8 cellular contexts compared by ENCODE assay signal in the genomic region with DNA sequence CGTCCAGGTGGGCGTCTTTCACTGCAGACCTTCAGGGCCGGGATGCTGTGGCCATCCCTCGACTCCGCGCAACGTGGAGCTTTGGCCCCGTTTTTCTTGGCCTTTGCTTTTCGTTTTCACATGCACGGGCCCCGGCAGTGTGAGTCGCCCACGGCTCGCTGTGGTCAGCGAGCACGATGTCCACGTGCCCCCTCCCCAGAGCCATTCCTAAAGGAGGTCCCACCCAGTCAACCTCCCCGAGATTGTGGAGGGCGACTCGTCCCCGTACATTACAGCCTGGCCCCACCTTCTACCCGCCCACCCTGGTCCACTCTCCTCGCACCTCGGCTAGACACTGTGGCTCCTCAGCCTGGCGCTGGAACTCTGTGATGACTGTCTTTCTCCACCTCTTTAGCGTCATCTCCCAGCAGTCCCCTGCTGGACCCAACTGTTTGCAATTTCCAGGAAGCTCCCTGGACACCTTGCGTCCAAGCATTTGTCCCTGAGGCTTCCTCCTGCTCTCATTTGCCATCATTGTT. TPM values are rescaled to one million over a fixed set of nuclear protein-coding genes. Genes with fewer than 3 reads are reported as not detected.
DNase-seq lines count a peak whose midpoint lies in the region; ATAC-seq and TF ChIP-seq lines count a peak whose summit lies in the region.

No MANE protein-coding gene starts in this region.

- peaks cover 16 to 24% (median 17%) of the 10 kb centered on the region in 3 donors for H3K4me1 Mint-ChIP-seq in T-cell

- no peaks in the 10 kb centered on the region for H3K9me3 ChIP-seq in osteoblast (ENCODE audit: low read depth, low read length)

- H4K20me1 ChIP-seq in osteoblast (ENCODE audit: insufficient read depth, low read length), result peaks cover 4% of the 10 kb centered on the region

- peak overlapping the region; percentile 82 to 93 (median 89) for H3K4me3 Mint-ChIP-seq in T-cell

- H3K9me3 Mint-ChIP-seq in T-cell, result no peaks in the 10 kb centered on the region

- H3K27me3 ChIP-seq in ACC112 (ENCODE audit: insufficient read depth, low read length) (no peaks in the 10 kb centered on the region), osteoblast (ENCODE audit: insufficient read depth, low read length) (no peaks in the 10 kb centered on the region)

- H2AFZ ChIP-seq in ACC112 (ENCODE audit: low read length, unreplicated experiment) (peak overlapping the region; percentile 74), osteoblast (ENCODE audit: low read length) (peak overlapping the region; percentile 85)

- ATAC-seq in GM21619 (IDR thresholded peaks at IDR 0.05; ENCODE audit: unreplicated experiment) (peak; percentile 2), T-cell (replicated peaks in 1 of 4) (no peak)

- peak overlapping the region; percentile 79 for H3K27ac ChIP-seq in ACC112 (ENCODE audit: low read depth, low read length)
- peak overlapping the region; percentile 96 for H3K27ac ChIP-seq in osteoblast (ENCODE audit: low read depth, low read length)

- peaks cover 17% of the 10 kb centered on the region for H3K36me3 Mint-ChIP-seq in T-cell

- POLR2A ChIA-PET in T-cell (lab: Charles Lee), result no interaction called here

- CTCF ChIA-PET in T-cell (lab: Charles Lee), result interaction anchor here in 1 of 2 donors (0.8 kb wide), 1 partner anchor 26 kb away, joined by 3 read pairs; no protein-coding TSS in a partner anchor

- peaks cover 4% of the 10 kb centered on the region for H3K4me1 ChIP-seq in ACC112 (ENCODE audit: control insufficient read depth, insufficient read depth, low read length, unreplicated experiment)
- H3K4me1 ChIP-seq in osteoblast (ENCODE audit: insufficient read depth, low read length), result peaks cover 18% of the 10 kb centered on the region

- H3K4me3 ChIP-seq in ACC112 (ENCODE audit: low read depth, low read length), result peak overlapping the region; percentile 87
- peak overlapping the region; percentile 80 for H3K4me3 ChIP-seq in osteoblast (ENCODE audit: insufficient read depth, low read length)

- TF ChIP-seq CTCF in osteoblast (IDR thresholded peaks at IDR 0.05; ENCODE audit: extremely low read depth, low read depth, low read length), result no peak

- DNase-seq in T-cell (no peak), fibroblast of peridontal ligament (ENCODE audit: extremely low read depth) (peak; percentile 7), osteoblast (ENCODE audit: insufficient read length, low spot score, missing footprints) (no peak), NOMO-1 (lab: John Stamatoyannopoulos, UW; ENCODE audit: unreplicated experiment in 2 of 2) (no peak), OCI-M2 (lab: John Stamatoyannopoulos, UW; ENCODE audit: unreplicated experiment) (no peak)
- no peak for DNase-seq in central memory CD4-positive, alpha-beta T cell

- H3K36me3 ChIP-seq in ACC112 (ENCODE audit: insufficient read depth, low read length) (no peaks in the 10 kb centered on the region), osteoblast (ENCODE audit: insufficient read depth, low read length) (peaks cover 15% of the 10 kb centered on the region)

- peak overlapping the region; percentile 95 for H3K4me2 ChIP-seq in osteoblast (ENCODE audit: insufficient read depth, low read length)

- no peaks in the 10 kb centered on the region for H3K27me3 Mint-ChIP-seq in T-cell

- H3K79me2 ChIP-seq in ACC112 (ENCODE audit: control insufficient read depth, insufficient read depth, low read length, unreplicated experiment) (no peaks in the 10 kb centered on the region), osteoblast (ENCODE audit: insufficient read depth, low read length) (no peaks in the 10 kb centered on the region)

- H3K27ac Mint-ChIP-seq in T-cell, result peak overlapping the region; percentile 88 to 91

RNA-seq across cellular contexts. Expression of gene ZNF446, which starts 0.4 kb away (rescaled TPM):
- total RNA-seq in T-cell (10 to 100 TPM; 12.0 to 20.5 (median 18.9) TPM), osteoblast (14.1 and 18.1 TPM in 2 replicates)

RNA-seq across cellular contexts. Expression of gene ZNF324, which starts 9.7 kb away (rescaled TPM):
- 10 to 100 TPM; 17.9 to 33.2 (median 28.2) TPM for total RNA-seq in T-cell
- 16.2 and 20.6 TPM in 2 replicates for total RNA-seq in osteoblast

RNA-seq across cellular contexts. Expression of gene ZNF324B, which starts 25.1 kb away (rescaled TPM):
- 10 to 100 TPM in 4 of 5 donors, 1 to 10 TPM in 1; 9.5 to 17.2 (median 15.7) TPM for total RNA-seq in T-cell
- total RNA-seq in osteoblast, result 10.5 and 11.8 TPM in 2 replicates

RNA-seq across cellular contexts. Expression of gene SLC27A5, which starts 35.2 kb away (rescaled TPM):
- total RNA-seq in T-cell (10 to 100 TPM in 4 of 5 donors, 1 to 10 TPM in 1; 8.4 to 18.3 (median 14.6) TPM), osteoblast (5.3 and 6.5 TPM in 2 replicates)

RNA-seq across cellular contexts. Expression of gene ZNF132, which starts 36.6 kb away (rescaled TPM):
- 1 to 10 TPM; 1.4 to 8.5 (median 4.9) TPM for total RNA-seq in T-cell
- total RNA-seq in osteoblast, result 8.8 and 10.1 TPM in 2 replicates
